Comparison of ENCODE assay signal across 8 cellular contexts in the genomic region with DNA sequence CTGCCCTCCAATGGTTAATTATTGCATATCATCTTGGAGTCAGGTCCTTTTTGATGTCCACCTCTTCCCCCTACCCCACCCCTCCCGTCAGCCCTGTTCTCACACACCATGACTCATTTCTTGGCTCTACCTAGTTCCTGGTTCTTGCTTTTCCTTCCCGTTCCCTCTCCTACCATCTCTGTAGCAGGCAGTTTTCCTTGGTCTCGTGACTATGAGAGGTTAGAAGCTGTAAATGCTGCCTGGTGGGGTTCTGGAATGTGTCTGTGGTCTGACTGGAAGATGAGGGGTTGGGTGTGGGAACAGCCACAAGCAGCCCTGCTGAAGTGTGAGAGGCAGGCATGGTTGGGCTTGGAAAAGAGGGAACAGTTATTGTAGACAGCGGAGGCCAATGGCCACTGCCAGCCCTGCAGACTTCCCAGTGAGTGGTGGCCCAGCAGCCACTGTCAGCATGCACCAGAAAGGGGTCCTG. TPM values are rescaled to one million over a fixed set of nuclear protein-coding genes. Genes with fewer than 3 reads are reported as not detected.
A peak's percentile ranks its signal among the peaks of the same experiment; 100 is the strongest.
DNase-seq lines count a peak whose midpoint lies in the region; ATAC-seq and TF ChIP-seq lines count a peak whose summit lies in the region.

No MANE protein-coding gene starts in this region.

- no peak for DNase-seq in GM23338 (ENCODE audit: low spot score)
- DNase-seq in esophagus squamous epithelium (lab: John Stamatoyannopoulos, UW), result no peak
- DNase-seq in osteocyte (ENCODE audit: extremely low spot score, unreplicated experiment), result peak; percentile 93
- DNase-seq in WTC11 (ENCODE audit: low spot score), result no peak
- no peak for DNase-seq in NCI-H1694 (lab: John Stamatoyannopoulos, UW)
- DNase-seq in CD8-positive, alpha-beta memory T cell, result no peak

- TF ChIP-seq POLR2A in esophagus squamous epithelium (IDR thresholded peaks at IDR 0.05), result no peak

- peak; percentile 7; the same call in 2 of the 3 replicates for ATAC-seq in GM23338
- ATAC-seq in SK-N-SH treated with all-trans-retinoic acid at 6 μM for 48 hours, result peak; percentile 63
- no peak for ATAC-seq in WTC11
- ATAC-seq in HG03378 (IDR thresholded peaks at IDR 0.05; ENCODE audit: unreplicated experiment), result no peak

- H3K4me2 ChIP-seq in GM23338, result no peak overlapping the region

- no peaks in the 10 kb centered on the region for H3K79me2 ChIP-seq in GM23338 (replicated peaks; ENCODE audit: insufficient read depth)

- peaks cover 11% of the 10 kb centered on the region for H3K4me1 ChIP-seq in GM23338 (ENCODE audit: insufficient read depth)
- H3K4me1 ChIP-seq in esophagus squamous epithelium, result peaks cover 44 to 62% (median 51%) of the 10 kb centered on the region in 3 donors
- H3K4me1 ChIP-seq in CD8-positive, alpha-beta memory T cell (ENCODE audit: insufficient read depth, low read length), result peaks cover 24% of the 10 kb centered on the region

- no peak overlapping the region for H3K4me3 Mint-ChIP-seq in GM23338
- H3K4me3 Mint-ChIP-seq in osteocyte (ENCODE audit: unreplicated experiment), result peak overlapping the region; percentile 49
- no peak overlapping the region for H3K4me3 Mint-ChIP-seq in WTC11
- no peak overlapping the region for H3K4me3 Mint-ChIP-seq in CD8-positive, alpha-beta memory T cell

- no peaks in the 10 kb centered on the region for H3K9me3 Mint-ChIP-seq in GM23338
- no peaks in the 10 kb centered on the region for H3K9me3 Mint-ChIP-seq in osteocyte (ENCODE audit: unreplicated experiment)
- H3K9me3 Mint-ChIP-seq in WTC11, result no peaks in the 10 kb centered on the region
- no peaks in the 10 kb centered on the region for H3K9me3 Mint-ChIP-seq in CD8-positive, alpha-beta memory T cell

- H3K4me1 Mint-ChIP-seq in GM23338 (peaks cover 16% of the 10 kb centered on the region), osteocyte (ENCODE audit: unreplicated experiment) (peaks cover 68% of the 10 kb centered on the region), WTC11 (peaks cover 8% of the 10 kb centered on the region)
- H3K4me1 Mint-ChIP-seq in CD8-positive, alpha-beta memory T cell, result peaks cover 20 to 43% (median 26%) of the 10 kb centered on the region in 3 donors

- H3K36me3 ChIP-seq in GM23338 (ENCODE audit: insufficient read depth) (no peaks in the 10 kb centered on the region), esophagus squamous epithelium (peaks cover 0 to 27% (median 4%) of the 10 kb centered on the region in 3 donors)
- no peaks in the 10 kb centered on the region for H3K36me3 ChIP-seq in CD8-positive, alpha-beta memory T cell (ENCODE audit: insufficient read depth, low read length)

- intact Hi-C loops in esophagus squamous epithelium (cut with DNase I), result no loop called here

- H3F3A ChIP-seq in GM23338 (replicated peaks; ENCODE audit: low read depth), result no peaks in the 10 kb centered on the region

- no peak overlapping the region for H2AFZ ChIP-seq in GM23338

- H3K36me3 Mint-ChIP-seq in GM23338 (ENCODE audit: low read depth) (no peaks in the 10 kb centered on the region), osteocyte (ENCODE audit: unreplicated experiment) (peaks cover 6% of the 10 kb centered on the region), WTC11 (no peaks in the 10 kb centered on the region)
- H3K36me3 Mint-ChIP-seq in CD8-positive, alpha-beta memory T cell, result peaks cover 0 to 7% (median 1%) of the 10 kb centered on the region in 3 donors

- H3K27me3 ChIP-seq in GM23338 (ENCODE audit: insufficient read depth) (no peaks in the 10 kb centered on the region), esophagus squamous epithelium (no peaks in the 10 kb centered on the region)
- no peaks in the 10 kb centered on the region for H3K27me3 ChIP-seq in CD8-positive, alpha-beta memory T cell (ENCODE audit: insufficient read depth, low read length, poor library complexity, severe bottlenecking)

- H3K27ac ChIP-seq in GM23338 (ENCODE audit: low read depth) (no peak overlapping the region), esophagus squamous epithelium (peak overlapping the region; percentile 82 to 96 (median 94))
- H3K27ac ChIP-seq in CD8-positive, alpha-beta memory T cell (ENCODE audit: low read depth, low read length), result no peak overlapping the region

- no peak overlapping the region for H3K27ac Mint-ChIP-seq in GM23338
- H3K27ac Mint-ChIP-seq in osteocyte (ENCODE audit: unreplicated experiment), result peak overlapping the region; percentile 99
- no peak overlapping the region for H3K27ac Mint-ChIP-seq in WTC11
- peak overlapping the region in 3 of 8 donors; percentile 12 to 49 (median 43) for H3K27ac Mint-ChIP-seq in CD8-positive, alpha-beta memory T cell

- WGBS in esophagus squamous epithelium, 2 donors, result 22 to 23% methylated on average over 3 to 4 of the region's 4 CpGs

- TF ChIP-seq CTCF in GM23338 (conservative IDR thresholded peaks at IDR 0.05; ENCODE audit: low read depth in 2 of 2) (no peak), esophagus squamous epithelium (IDR thresholded peaks at IDR 0.05) (no peak), osteocyte (IDR thresholded peaks at IDR 0.05) (no peak), WTC11 (IDR thresholded peaks at IDR 0.05) (no peak)

- H3K9me2 ChIP-seq in GM23338 (ENCODE audit: insufficient read depth), result no peaks in the 10 kb centered on the region

- CTCF ChIA-PET in WTC11 (lab: Charles Lee), result interaction anchor here (0.6 to 4.2 kb wide), 13 partner anchors 9 to 652 kb away, joined by 4 to 62 read pairs (median 5); partner anchors contain the start of genes SLC22A4 and SLC22A5
- CTCF ChIA-PET in CD8-positive, alpha-beta memory T cell (lab: Charles Lee), result interaction anchor here (1.6 to 15.9 kb wide), 8 partner anchors 23 to 432 kb away, joined by 3 to 299 read pairs (median 18); partner anchors contain the start of gene IRF1

- H3K4me3 ChIP-seq in GM23338 (no peak overlapping the region), esophagus squamous epithelium (peak overlapping the region in 1 of 4 donors; percentile 25)
- H3K4me3 ChIP-seq in CD8-positive, alpha-beta memory T cell (ENCODE audit: low read length), result no peak overlapping the region

- H3K9me3 ChIP-seq in esophagus squamous epithelium, result no peaks in the 10 kb centered on the region
- no peaks in the 10 kb centered on the region for H3K9me3 ChIP-seq in CD8-positive, alpha-beta memory T cell (ENCODE audit: low read length)

- H3K27me3 Mint-ChIP-seq in GM23338 (ENCODE audit: insufficient read depth, low read depth, poor library complexity) (no peaks in the 10 kb centered on the region), osteocyte (ENCODE audit: unreplicated experiment) (no peaks in the 10 kb centered on the region), WTC11 (ENCODE audit: low read depth) (no peaks in the 10 kb centered on the region)
- H3K27me3 Mint-ChIP-seq in CD8-positive, alpha-beta memory T cell, result no peaks in the 10 kb centered on the region

- POLR2A ChIA-PET in WTC11 (lab: Charles Lee), result interaction anchor here (1.2 kb wide), 1 partner anchor 90 kb away, joined by 3 read pairs; no protein-coding TSS in a partner anchor
- POLR2A ChIA-PET in CD8-positive, alpha-beta memory T cell (lab: Charles Lee), result interaction anchor here (0.6 to 1.4 kb wide), 6 partner anchors 22 to 112 kb away, joined by 3 to 6 read pairs (median 4); partner anchors contain the start of gene IRF1

- H4K20me1 ChIP-seq in GM23338 (replicated peaks; ENCODE audit: insufficient read depth), result no peaks in the 10 kb centered on the region

TF ChIP-seq in SK-N-SH treated with all-trans-retinoic acid at 6 μM for 48 hours, 23 proteins besides CTCF, POLR2A, EP300 and RAD21 (continues in another document):
- TF ChIP-seq CSDC2 (CRISPR knock-in tag; IDR thresholded peaks at IDR 0.05), result peak; percentile 90; the same call in 1 of the 2 replicates
- TF ChIP-seq TOX (CRISPR knock-in tag; IDR thresholded peaks at IDR 0.05; ENCODE audit: borderline replicate concordance), result 0 out of 2 replicates have a peak, but pooled peaks have one; percentile 16
- TF ChIP-seq ARNTL (CRISPR knock-in tag; IDR thresholded peaks at IDR 0.05; ENCODE audit: borderline replicate concordance, low read depth), result no peak

TF ChIP-seq in WTC11, 78 proteins besides CTCF, POLR2A, EP300 and RAD21:
- no peak for TF ChIP-seq CDX4 (CRISPR knock-in tag; IDR thresholded peaks at IDR 0.05; ENCODE audit: borderline replicate concordance)
- TF ChIP-seq ZBTB43 (CRISPR knock-in tag; IDR thresholded peaks at IDR 0.05), result no peak
- TF ChIP-seq FOXP1 (CRISPR knock-in tag; IDR thresholded peaks at IDR 0.05; ENCODE audit: borderline replicate concordance), result no peak
- TF ChIP-seq MXD4 (CRISPR knock-in tag; IDR thresholded peaks at IDR 0.05; ENCODE audit: borderline replicate concordance), result no peak

RNA-seq across cellular contexts. Expression of gene SLC22A5, which starts 18.2 kb away (rescaled TPM):
- 2.4 and 4.8 TPM in 2 replicates for total RNA-seq in GM23338 (2014; rRNA removed; shearing (Covaris generic))
- polyA plus RNA-seq in GM23338 (2016; fragmentation: Nextera tagmentation; extraction: Ambion mirVana), result 1.7 and 1.9 TPM in 2 replicates
- total RNA-seq in esophagus squamous epithelium, result 10 to 100 TPM in 1 of 4 donors, 1 to 10 TPM in 3; 7.4 to 15.8 (median 8.3) TPM
- total RNA-seq in osteocyte, result 6.7 and 9.1 TPM in 2 replicates
- total RNA-seq in WTC11 (2021), result 3.6 to 4.9 TPM (median 4.4 TPM) in 3 replicates
- total RNA-seq in CD8-positive, alpha-beta memory T cell, result 1 to 10 TPM; 5.2 to 5.9 TPM
- 2.5 TPM for polyA plus RNA-seq in CD8-positive, alpha-beta memory T cell

Comparison
In these comparisons a context has a peak if more than half of its experiments do, and no peak if none do; other contexts are left out.
1. ATAC-seq: peak in GM23338 (single experiment) and SK-N-SH treated with all-trans-retinoic acid at 6 μM for 48 hours (single experiment); none in WTC11 (single experiment) and HG03378 (single experiment).
2. H3K27ac ChIP-seq: peak in esophagus squamous epithelium (4 of 4); none in GM23338 (single experiment) and CD8-positive, alpha-beta memory T cell (single experiment).